In genomic region chr7:44881610-44882009, GRCh38 we compare ENCODE assay signal across 9 cellular contexts. TPM values are rescaled to one million over a fixed set of nuclear protein-coding genes. Genes with fewer than 3 reads are reported as not detected.
A peak's percentile ranks its signal among the peaks of the same experiment; 100 is the strongest.
DNase-seq lines count a peak whose midpoint lies in the region; ATAC-seq and TF ChIP-seq lines count a peak whose summit lies in the region.
"Had no signal": no experiment of that assay in that cellular context is flagged by ENCODE, and none has a peak within 500 bp of the region (broad histone marks: within the 10 kb centered on the region; RNA-seq: fewer than 3 reads in every experiment).

No MANE protein-coding gene starts in this region.

- H3K9me3 ChIP-seq in IMR-90 (ENCODE audit: control insufficient read depth, insufficient read depth, low read length) (no peaks in the 10 kb centered on the region), mesodermal cell (ENCODE audit: control insufficient read depth, low read length) (no peaks in the 10 kb centered on the region)

- H4K5ac ChIP-seq in IMR-90 (ENCODE audit: low read depth, low read length) = peak overlapping the region; percentile 66; the same call in 1 of the 2 replicates

- H3K14ac ChIP-seq in IMR-90 (replicated peaks; ENCODE audit: low read depth, low read length) = peak overlapping the region; percentile 96

- H3K79me1 ChIP-seq in IMR-90 (ENCODE audit: low read depth in 1 of 2, low read length in 2 of 2) = peaks cover 8 to 34% of the 10 kb centered on the region in 2 experiments

- peaks cover 0 to 3% (median 0%) of the 10 kb centered on the region in 7 donors for H3K9me3 Mint-ChIP-seq in CD14-positive monocyte
- H3K9me3 Mint-ChIP-seq in activated naive CD8-positive, alpha-beta T cell treated with anti-CD3 and anti-CD28 coated beads, Interleukin-2, amount 50 U/mL, for 24 hours = no peaks in the 10 kb centered on the region

- peak overlapping the region; percentile 80 for H3K27ac ChIP-seq in IMR-90 (ENCODE audit: insufficient read depth, low read length)
- peak overlapping the region; percentile 17 for H3K27ac ChIP-seq in mesodermal cell (ENCODE audit: low read depth, low read length, severe bottlenecking)

- intact Hi-C loops in CD14-positive monocyte (cut with micrococcal nuclease) (loop anchor here (2.0 to 10.0 kb wide), 4 partner anchors 36 to 297 kb away; partner anchors contain the start of genes PPIA (in 1 of the 2) and TMED4 (in 1 of the 2)), IMR-90 (cut with micrococcal nuclease) (loop anchor here (1.0 to 5.0 kb wide), 2 partner anchors 84 to 231 kb away; partner anchors contain the start of gene TBRG4)

- H2BK20ac ChIP-seq in IMR-90 (ENCODE audit: low read depth, low read length) = peak overlapping the region; percentile 74; the same call in 1 of the 2 replicates

- BruUV-seq in IMR-90 (replicated peaks; lab: Mats Ljungman, UMichigan) = no TSS peak

- CTCF ChIA-PET in IMR-90 (lab: Yijun Ruan, JAX) = interaction anchor here (0.6 to 1.4 kb wide), 4 partner anchors 8 to 293 kb away, joined by 3 to 6 read pairs (median 4); no protein-coding TSS in a partner anchor

- H2AK9ac ChIP-seq in IMR-90 (replicated peaks; ENCODE audit: low read depth, low read length, poor library complexity) = no peak overlapping the region

- dilution Hi-C loops in IMR-90 (cut with HindIII; ENCODE audit: low sequenced_read_pairs, unreplicated experiment) = no loop called here

- H2AFZ ChIP-seq in IMR-90 (replicated peaks; ENCODE audit: low read length, poor library complexity) = no peak overlapping the region

- H3K9ac ChIP-seq in IMR-90 (ENCODE audit: low read depth, low read length) = peak overlapping the region; percentile 90; the same call in 1 of the 2 replicates

- DNase-seq in CD14-positive monocyte (ENCODE audit: low spot score) (no peak), IMR-90 (peak; percentile 88), cerebellum (ENCODE audit: low spot score) (no peak), iPS-NIHi11 (ENCODE audit: low spot score) (no peak)
- DNase-seq in activated naive CD8-positive, alpha-beta T cell treated with anti-CD3 and anti-CD28 coated beads, Interleukin-2, amount 50 U/mL, for 24 hours = no peak
- DNase-seq: naive B cell had no signal

- peak overlapping the region; percentile 82 for H3K4ac ChIP-seq in IMR-90 (ENCODE audit: low read depth, low read length)

- H3K4me3 ChIP-seq in IMR-90 (ENCODE audit: insufficient read depth, low read depth, low read length) (peak overlapping the region; percentile 61; the same call in 1 of the 2 replicates), mesodermal cell (ENCODE audit: extremely low read depth, insufficient read depth, low read length, poor library complexity, severe bottlenecking) (peak overlapping the region; percentile 83)

- peaks cover 56% of the 10 kb centered on the region for H3K4me1 Mint-ChIP-seq in CD14-positive monocyte
- H3K4me1 Mint-ChIP-seq in activated naive CD8-positive, alpha-beta T cell treated with anti-CD3 and anti-CD28 coated beads, Interleukin-2, amount 50 U/mL, for 24 hours = peaks cover 67% of the 10 kb centered on the region

- H3K36me3 Mint-ChIP-seq in CD14-positive monocyte = peaks cover 17 to 29% of the 10 kb centered on the region in 2 donors
- H3K36me3 Mint-ChIP-seq in activated naive CD8-positive, alpha-beta T cell treated with anti-CD3 and anti-CD28 coated beads, Interleukin-2, amount 50 U/mL, for 24 hours (ENCODE audit: low read depth) = peaks cover 59% of the 10 kb centered on the region
- H3K36me3 Mint-ChIP-seq: naive B cell had no signal

- H3K27me3 Mint-ChIP-seq in CD14-positive monocyte (ENCODE audit: low read depth in 3 of 3) = peaks cover 0 to 10% (median 0%) of the 10 kb centered on the region in 3 donors
- no peaks in the 10 kb centered on the region for H3K27me3 Mint-ChIP-seq in activated naive CD8-positive, alpha-beta T cell treated with anti-CD3 and anti-CD28 coated beads, Interleukin-2, amount 50 U/mL, for 24 hours
- H3K27me3 Mint-ChIP-seq: naive B cell had no signal

- H3K23ac ChIP-seq in IMR-90 (ENCODE audit: low read depth, low read length) = peak overlapping the region; percentile 95

- peak overlapping the region in 6 of 7 donors; percentile 30 to 82 (median 73) for H3K27ac Mint-ChIP-seq in CD14-positive monocyte
- H3K27ac Mint-ChIP-seq in activated naive CD8-positive, alpha-beta T cell treated with anti-CD3 and anti-CD28 coated beads, Interleukin-2, amount 50 U/mL, for 24 hours = no peak overlapping the region

- TF ChIP-seq RAD21 in IMR-90 (IDR thresholded peaks at IDR 0.05; ENCODE audit: low read length) = no peak

- peak overlapping the region; percentile 72; the same call in 1 of the 2 replicates for H3K18ac ChIP-seq in IMR-90 (ENCODE audit: low read depth, low read length)

- ATAC-seq in IMR-90 (ENCODE audit: low read depth) (peak; percentile 16), GM19023 (IDR thresholded peaks at IDR 0.05; ENCODE audit: unreplicated experiment) (no peak), GM21825 (IDR thresholded peaks at IDR 0.05; ENCODE audit: unreplicated experiment) (no peak)
- ATAC-seq in activated naive CD8-positive, alpha-beta T cell treated with anti-CD3 and anti-CD28 coated beads, Interleukin-2, amount 50 U/mL, for 24 hours = no peak

- no peaks in the 10 kb centered on the region for H3K27me3 ChIP-seq in IMR-90 (ENCODE audit: control insufficient read depth, insufficient read depth, low read length)

- POLR2A ChIA-PET in IMR-90 (lab: Charles Lee; ENCODE audit: unreplicated experiment) = interaction anchor here (0.6 kb wide), 1 partner anchor 76 kb away, joined by 4 read pairs; no protein-coding TSS in a partner anchor

- H4K91ac ChIP-seq in IMR-90 (ENCODE audit: insufficient read depth, low read depth, low read length) = peak overlapping the region; percentile 68; the same call in 1 of the 2 replicates

- H2BK5ac ChIP-seq in IMR-90 (ENCODE audit: low read depth, low read length, poor library complexity, severe bottlenecking) = peak overlapping the region; percentile 92

- peaks cover 37% of the 10 kb centered on the region for H4K20me1 ChIP-seq in IMR-90 (ENCODE audit: insufficient read depth, low read length)

- peak; percentile 48 for TF ChIP-seq POLR2A in IMR-90 (IDR thresholded peaks at IDR 0.05; ENCODE audit: low read depth, low read length)

- H2BK120ac ChIP-seq in IMR-90 (ENCODE audit: low read depth, low read length) = peak overlapping the region; percentile 90

- H2BK15ac ChIP-seq in IMR-90 (ENCODE audit: low read depth, low read length) = no peak overlapping the region; the same call in 2 of the 3 replicates

- H3K56ac ChIP-seq in IMR-90 (ENCODE audit: extremely low read depth, insufficient read depth, low read length) = peak overlapping the region; percentile 88

- H3K9me1 ChIP-seq in IMR-90 (ENCODE audit: insufficient read depth, low read length) = no peaks in the 10 kb centered on the region

- TF ChIP-seq CTCF in CD14-positive monocyte (IDR thresholded peaks at IDR 0.05) (no peak), IMR-90 (conservative IDR thresholded peaks at IDR 0.05; ENCODE audit: low read depth, low read length) (no peak)

- H3K36me3 ChIP-seq in IMR-90 (ENCODE audit: control insufficient read depth, insufficient read depth, low read length) (peaks cover 9% of the 10 kb centered on the region), mesodermal cell (ENCODE audit: control insufficient read depth, insufficient read depth, low read length) (peaks cover 47% of the 10 kb centered on the region)

- H4K8ac ChIP-seq in IMR-90 (ENCODE audit: low read depth in 2 of 2, low read length in 2 of 2) = peak overlapping the region; percentile 19 to 88; a peak in 3 of 4 replicates

- H3K4me3 Mint-ChIP-seq in CD14-positive monocyte = peak overlapping the region in 1 of 2 donors; percentile 91
- H3K4me3 Mint-ChIP-seq in activated naive CD8-positive, alpha-beta T cell treated with anti-CD3 and anti-CD28 coated beads, Interleukin-2, amount 50 U/mL, for 24 hours = peak overlapping the region; percentile 95

- H2AK5ac ChIP-seq in IMR-90 (ENCODE audit: low read depth, low read length) = peak overlapping the region; percentile 80; the same call in 1 of the 2 replicates

- in situ Hi-C loops in IMR-90 (cut with MboI; ENCODE audit: low sequenced_read_pairs) = no loop called here

- H3K4me2 ChIP-seq in IMR-90 (ENCODE audit: low read depth, low read length) = peak overlapping the region; percentile 93

- H3K4me1 ChIP-seq in IMR-90 (ENCODE audit: control insufficient read depth, insufficient read depth, low read length) (peaks cover 11% of the 10 kb centered on the region), mesodermal cell (ENCODE audit: control insufficient read depth, insufficient read depth, low read length, poor library complexity, severe bottlenecking) (peaks cover 17% of the 10 kb centered on the region)

TF ChIP-seq in IMR-90, 13 proteins besides CTCF, POLR2A, EP300 and RAD21 (continues in another document):
- no peak for TF ChIP-seq MAFK (IDR thresholded peaks at IDR 0.05; ENCODE audit: low read depth, low read length)
- TF ChIP-seq NFE2L2 (IDR thresholded peaks at IDR 0.05; ENCODE audit: low read depth, low read length) = no peak
- no peak for TF ChIP-seq RFX5 (IDR thresholded peaks at IDR 0.05; ENCODE audit: low read depth, low read length)
- TF ChIP-seq MXI1 (IDR thresholded peaks at IDR 0.05; ENCODE audit: borderline replicate concordance, low read depth, low read length) = no peak
- TF ChIP-seq MAZ (IDR thresholded peaks at IDR 0.05; ENCODE audit: borderline replicate concordance, low read depth, low read length) = no peak
- TF ChIP-seq CHD1 (IDR thresholded peaks at IDR 0.05; ENCODE audit: low read depth, low read length) = no peak
- no peak for TF ChIP-seq CEBPB (IDR thresholded peaks at IDR 0.05; ENCODE audit: low read depth, low read length)
- TF ChIP-seq SMC3 (IDR thresholded peaks at IDR 0.05; ENCODE audit: low read depth, low read length) = no peak
- TF ChIP-seq RCOR1 (IDR thresholded peaks at IDR 0.05; ENCODE audit: insufficient replicate concordance, low read length) = no peak
- no peak for TF ChIP-seq FOS (IDR thresholded peaks at IDR 0.05; ENCODE audit: low read depth, low read length)

RNA-seq across cellular contexts. Expression of gene PURB, which starts 3.7 kb away (rescaled TPM):
- polyA plus RNA-seq in CD14-positive monocyte = 1 to 10 TPM; 3.0 TPM
- 8.8 and 15.3 TPM in 2 replicates for total RNA-seq in IMR-90 (2012; rRNA removed)
- polyA plus RNA-seq in IMR-90 (2012; rRNA removed) = 4.5 and 6.3 TPM in 2 replicates
- polyA plus RNA-seq in IMR-90 (2012; cell fraction: cytosol; rRNA removed) = 2.0 and 2.1 TPM in 2 replicates
- polyA plus RNA-seq in IMR-90 (2012; cell fraction: nucleus; rRNA removed; ENCODE audit: low replicate concordance) = 1.5 and 4.5 TPM in 2 replicates
- 13.7 TPM for polyA plus RNA-seq in mesodermal cell (2013, experiment 1 of 2)
- polyA plus RNA-seq in mesodermal cell (2013, experiment 2 of 2) = 13.7 TPM
- 38.2 TPM for total RNA-seq in cerebellum

RNA-seq across cellular contexts. Expression of gene H2AZ2, which starts 33.7 kb away (rescaled TPM):
- 100 to 1,000 TPM; 181 to 186 TPM for polyA plus RNA-seq in CD14-positive monocyte
- total RNA-seq in IMR-90 (2012; rRNA removed) = 162 and 230 TPM in 2 replicates
- polyA plus RNA-seq in IMR-90 (2012; rRNA removed) = 135 and 156 TPM in 2 replicates
- polyA plus RNA-seq in IMR-90 (2012; cell fraction: cytosol; rRNA removed) = 141 and 213 TPM in 2 replicates
- polyA plus RNA-seq in IMR-90 (2012; cell fraction: nucleus; rRNA removed; ENCODE audit: low replicate concordance) = 57.3 and 81.6 TPM in 2 replicates
- 206 TPM for polyA plus RNA-seq in mesodermal cell (2013, experiment 1 of 2)
- polyA plus RNA-seq in mesodermal cell (2013, experiment 2 of 2) = 224 TPM
- total RNA-seq in cerebellum = 190 TPM
